11 cellular contexts compared by ENCODE assay signal in genomic region chr14:64438181-64438839, GRCh38. TPM values are rescaled to one million over a fixed set of nuclear protein-coding genes. Genes with fewer than 3 reads are reported as not detected.
A peak's percentile ranks its signal among the peaks of the same experiment; 100 is the strongest.
DNase-seq lines count a peak whose midpoint lies in the region; ATAC-seq, FAIRE-seq and TF ChIP-seq lines count a peak whose summit lies in the region.
"Had no signal": no experiment of that assay in that cellular context is flagged by ENCODE, and none has a peak within 500 bp of the region (broad histone marks: within the 10 kb centered on the region; RNA-seq: fewer than 3 reads in every experiment).

No MANE protein-coding gene starts in this region.

- TF ChIP-seq POLR2A in H54 (IDR thresholded peaks at IDR 0.05; ENCODE audit: low read depth, low read length), result no peak

- no peaks in the 10 kb centered on the region for H3K27me3 ChIP-seq in small intestine (ENCODE audit: control insufficient read depth in 2 of 2, insufficient read depth in 2 of 2, low read length in 2 of 2)
- H3K27me3 ChIP-seq: cardiac muscle cell had no signal

- no peaks in the 10 kb centered on the region for H3K9me3 ChIP-seq in small intestine (ENCODE audit: control insufficient read depth, low read depth)

- DNase-seq in H54 (ENCODE audit: insufficient read length, low spot score) (peak; percentile 56), fibroblast of the conjunctiva (ENCODE audit: low read depth) (peak; percentile 65), small intestine (peak; percentile 62), NCI-H1417 treated with DMSO at 0.1 percent for 48 hours (lab: John Stamatoyannopoulos, UW) (no peak), DMS79 treated with DMSO at 0.1 percent for 48 hours (lab: John Stamatoyannopoulos, UW) (no peak), NCI-H345 (lab: John Stamatoyannopoulos, UW) (no peak)
- DNase-seq in activated CD8-positive, alpha-beta T cell treated with anti-CD3 and anti-CD28 coated beads for 36 hours, result no peak
- DNase-seq: NCI-H1417 had no signal

- CTCF ChIA-PET in activated CD8-positive, alpha-beta T cell treated with anti-CD3 and anti-CD28 coated beads for 36 hours (lab: Charles Lee), result interaction anchor here (0.6 to 3.5 kb wide), 2 partner anchors 8 to 42 kb away, joined by 4 to 31 read pairs; no protein-coding TSS in a partner anchor

- peak overlapping the region; percentile 50 for H3K27ac Mint-ChIP-seq in activated CD8-positive, alpha-beta T cell treated with anti-CD3 and anti-CD28 coated beads for 36 hours

- ATAC-seq in activated CD8-positive, alpha-beta T cell treated with anti-CD3 and anti-CD28 coated beads for 36 hours, result peak; percentile 62
- no peak for ATAC-seq in GM18517 (IDR thresholded peaks at IDR 0.05; ENCODE audit: unreplicated experiment)

- intact Hi-C loops in activated CD8-positive, alpha-beta T cell treated with anti-CD3 and anti-CD28 coated beads for 36 hours (cut with micrococcal nuclease), result no loop called here

- 33 to 53% (median 36%) methylated on average over 3 of the region's 3 CpGs for WGBS in small intestine, 3 donors

- H3K4me3 ChIP-seq in small intestine (ENCODE audit: low read depth in 1 of 2, low read length in 2 of 2), result no peak overlapping the region
- H3K4me3 ChIP-seq: cardiac muscle cell had no signal

- no peaks in the 10 kb centered on the region for H3K9me3 Mint-ChIP-seq in activated CD8-positive, alpha-beta T cell treated with anti-CD3 and anti-CD28 coated beads for 36 hours

- peaks cover 73% of the 10 kb centered on the region for H3K36me3 Mint-ChIP-seq in activated CD8-positive, alpha-beta T cell treated with anti-CD3 and anti-CD28 coated beads for 36 hours (ENCODE audit: low read depth)

- FAIRE-seq in H54 (lab: Jason Lieb, UNC) (peak; percentile 97), small intestine (lab: Jason Lieb, UNC) (no peak)
- FAIRE-seq: GM18507 had no signal

- H3K4me1 Mint-ChIP-seq in activated CD8-positive, alpha-beta T cell treated with anti-CD3 and anti-CD28 coated beads for 36 hours (ENCODE audit: low read depth), result peaks cover 16% of the 10 kb centered on the region

- peaks cover 0 to 6% of the 10 kb centered on the region in 2 donors for H3K36me3 ChIP-seq in small intestine (ENCODE audit: control insufficient read depth in 2 of 2, insufficient read depth in 2 of 2, low read length in 2 of 2)
- H3K36me3 ChIP-seq: cardiac muscle cell had no signal

- H3K4me1 ChIP-seq in small intestine (ENCODE audit: control insufficient read depth in 2 of 2, insufficient read depth in 1 of 2, low read depth in 1 of 2, low read length in 1 of 2), result no peaks in the 10 kb centered on the region

- no peak overlapping the region for H3K27ac ChIP-seq in small intestine (ENCODE audit: low read depth in 1 of 2, low read length in 1 of 2)
- H3K27ac ChIP-seq: cardiac muscle cell had no signal

- no peak for TF ChIP-seq CTCF in activated CD8-positive, alpha-beta T cell treated with anti-CD3 and anti-CD28 coated beads for 36 hours (IDR thresholded peaks at IDR 0.05)

- POLR2A ChIA-PET in activated CD8-positive, alpha-beta T cell treated with anti-CD3 and anti-CD28 coated beads for 36 hours (lab: Charles Lee), result interaction anchor here (1.6 kb wide), 1 partner anchor 51 kb away, joined by 3 read pairs; no protein-coding TSS in a partner anchor

- H3K4me3 Mint-ChIP-seq in activated CD8-positive, alpha-beta T cell treated with anti-CD3 and anti-CD28 coated beads for 36 hours, result no peak overlapping the region

- no peaks in the 10 kb centered on the region for H3K27me3 Mint-ChIP-seq in activated CD8-positive, alpha-beta T cell treated with anti-CD3 and anti-CD28 coated beads for 36 hours

RNA-seq across cellular contexts. Expression of gene AKAP5, which starts 27.0 kb away (rescaled TPM):
- total RNA-seq in activated CD8-positive, alpha-beta T cell treated with anti-CD3 and anti-CD28 coated beads for 36 hours, result 1 to 10 TPM; 1.3 to 1.6 TPM
- polyA plus RNA-seq in small intestine, result under 1 TPM; 0.27 to 0.67 (median 0.49) TPM

RNA-seq across cellular contexts. Expression of gene MTHFD1, which starts 50.2 kb away (rescaled TPM):
- 100 to 1,000 TPM; 237 to 241 TPM for total RNA-seq in activated CD8-positive, alpha-beta T cell treated with anti-CD3 and anti-CD28 coated beads for 36 hours
- polyA plus RNA-seq in small intestine, result 10 to 100 TPM; 12.4 to 47.4 (median 16.8) TPM

Comparison
In these comparisons a context has a peak if more than half of its experiments do, and no peak if none do; other contexts are left out.
1. DNase-seq: peak in H54 (single experiment), fibroblast of the conjunctiva (single experiment) and small intestine (single experiment); none in activated CD8-positive, alpha-beta T cell treated with anti-CD3 and anti-CD28 coated beads for 36 hours (single experiment), NCI-H1417 treated with DMSO at 0.1 percent for 48 hours (single experiment), DMS79 treated with DMSO at 0.1 percent for 48 hours (single experiment) and NCI-H345 (single experiment).